Comparison of ENCODE assay signal across 8 cellular contexts in genomic region chr4:42519803-42520417, GRCh38.
DNase-seq lines count a peak whose midpoint lies in the region; ATAC-seq and TF ChIP-seq lines count a peak whose summit lies in the region.

No MANE protein-coding gene starts in this region.

- no peak overlapping the region for H3K4me2 ChIP-seq in smooth muscle cell

- no peaks in the 10 kb centered on the region for H3F3A ChIP-seq in smooth muscle cell (ENCODE audit: low read depth)

- no peaks in the 10 kb centered on the region for H4K20me1 ChIP-seq in smooth muscle cell (ENCODE audit: low read depth)

- intact Hi-C loops in left ventricle myocardium superior (cut with micrococcal nuclease): loop anchor here (5.0 kb wide), 2 partner anchors 148 to 238 kb away; no protein-coding TSS in a partner anchor

- H2AFZ ChIP-seq in smooth muscle cell (ENCODE audit: low read depth): no peak overlapping the region

- H3K4me3 Mint-ChIP-seq in activated T-cell treated with anti-CD3 and anti-CD28 coated beads, Interleukin-2, amount 50 U/mL, for 24 hours: no peak overlapping the region

- no peak overlapping the region for H3K27ac Mint-ChIP-seq in activated T-cell treated with anti-CD3 and anti-CD28 coated beads, Interleukin-2, amount 50 U/mL, for 24 hours

- no peaks in the 10 kb centered on the region for H3K79me2 ChIP-seq in smooth muscle cell (ENCODE audit: low read depth)

- H3K36me3 ChIP-seq in NT2/D1 (ENCODE audit: insufficient read depth, insufficient read length, low read length) (no peaks in the 10 kb centered on the region), smooth muscle cell (ENCODE audit: low read depth) (no peaks in the 10 kb centered on the region)

- no peaks in the 10 kb centered on the region for H3K4me1 Mint-ChIP-seq in activated T-cell treated with anti-CD3 and anti-CD28 coated beads, Interleukin-2, amount 50 U/mL, for 24 hours (ENCODE audit: low read depth)

- no peaks in the 10 kb centered on the region for H3K27me3 Mint-ChIP-seq in activated T-cell treated with anti-CD3 and anti-CD28 coated beads, Interleukin-2, amount 50 U/mL, for 24 hours

- ATAC-seq in HG02885 (IDR thresholded peaks at IDR 0.05; ENCODE audit: poor library complexity, unreplicated experiment) (peak; percentile 68), left ventricle myocardium superior (peak; percentile 41), HG02970 (IDR thresholded peaks at IDR 0.05; ENCODE audit: low FRiP score, unreplicated experiment) (no peak)

- no peak overlapping the region for H3K9ac ChIP-seq in NT2/D1 (ENCODE audit: insufficient read length, low read depth)
- no peak overlapping the region for H3K9ac ChIP-seq in smooth muscle cell (ENCODE audit: low read depth)

- H3K4me1 ChIP-seq in NT2/D1 (ENCODE audit: insufficient read depth, insufficient read length) (no peaks in the 10 kb centered on the region), smooth muscle cell (ENCODE audit: low read depth) (peaks cover under 1% of the 10 kb centered on the region)

- H3K9me3 ChIP-seq in NT2/D1 (ENCODE audit: insufficient read depth, low read length) (no peaks in the 10 kb centered on the region), smooth muscle cell (replicated peaks; ENCODE audit: low read depth) (no peaks in the 10 kb centered on the region)

- H3K36me3 Mint-ChIP-seq in activated T-cell treated with anti-CD3 and anti-CD28 coated beads, Interleukin-2, amount 50 U/mL, for 24 hours (ENCODE audit: low read depth): peaks cover 71% of the 10 kb centered on the region

- H3K4me3 ChIP-seq in NT2/D1 (ENCODE audit: insufficient read length, low read depth): no peak overlapping the region
- H3K4me3 ChIP-seq in smooth muscle cell: no peak overlapping the region

- 5% methylated on average over 3 of the region's 3 CpGs for WGBS in smooth muscle cell (ENCODE audit: low lambda C conversion rate)

- H3K27ac ChIP-seq in smooth muscle cell (ENCODE audit: low read depth): no peak overlapping the region

- no peaks in the 10 kb centered on the region for H3K9me3 Mint-ChIP-seq in activated T-cell treated with anti-CD3 and anti-CD28 coated beads, Interleukin-2, amount 50 U/mL, for 24 hours

- TF ChIP-seq CTCF in smooth muscle cell (IDR thresholded peaks at IDR 0.05; ENCODE audit: borderline replicate concordance, insufficient read depth, poor library complexity, severe bottlenecking): peak; percentile 62

- H3K27me3 ChIP-seq in NT2/D1 (ENCODE audit: insufficient read depth, insufficient read length): peaks cover 5% of the 10 kb centered on the region
- H3K27me3 ChIP-seq in smooth muscle cell (ENCODE audit: low read depth): no peaks in the 10 kb centered on the region

- DNase-seq in activated T-cell treated with anti-CD3 and anti-CD28 coated beads for 1 hour (ENCODE audit: low read depth): peak; percentile 13
- DNase-seq in activated T-cell treated with anti-CD3 and anti-CD28 coated beads, Interleukin-2, amount 50 U/mL, for 24 hours: no peak
- peak; percentile 47 for DNase-seq in NT2/D1 (ENCODE audit: low read depth, low spot score)
- DNase-seq in activated naive CD8-positive, alpha-beta T cell treated with anti-CD3 and anti-CD28 coated beads, Interleukin-2, amount 50 U/mL, for 16 hours (ENCODE audit: low read depth, low spot score): peak; percentile 7
- DNase-seq in left ventricle myocardium superior: no peak
- DNase-seq in smooth muscle cell (lab: John Stamatoyannopoulos, UW; ENCODE audit: unreplicated experiment): no peak

Comparison
In these comparisons a context has a peak if more than half of its experiments do, and no peak if none do; other contexts are left out.
1. DNase-seq: peak in activated T-cell treated with anti-CD3 and anti-CD28 coated beads for 1 hour (single experiment), NT2/D1 (single experiment) and activated naive CD8-positive, alpha-beta T cell treated with anti-CD3 and anti-CD28 coated beads, Interleukin-2, amount 50 U/mL, for 16 hours (single experiment); none in activated T-cell treated with anti-CD3 and anti-CD28 coated beads, Interleukin-2, amount 50 U/mL, for 24 hours (single experiment), left ventricle myocardium superior (single experiment) and smooth muscle cell (single experiment).